16 cellular contexts compared by ENCODE assay signal in the genomic region with DNA sequence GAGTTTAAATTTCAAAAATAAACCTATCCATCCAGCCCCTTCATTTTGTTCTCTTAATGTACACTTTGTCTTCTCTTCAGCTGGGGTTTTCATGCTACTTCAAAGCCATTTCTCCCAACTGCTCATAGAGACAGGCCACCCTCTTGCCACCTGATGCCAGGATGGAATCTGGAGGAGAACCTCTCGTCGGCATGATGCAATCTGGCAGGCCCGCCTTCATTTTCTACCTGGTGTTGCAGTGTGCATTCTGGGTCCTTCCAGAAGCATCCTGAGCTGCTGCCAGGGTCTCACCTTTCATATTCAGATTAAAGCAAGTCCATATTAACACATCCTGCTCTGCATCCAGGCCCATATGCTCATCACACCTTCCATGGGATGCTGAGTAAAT.
DNase-seq lines count a peak whose midpoint lies in the region; ATAC-seq and TF ChIP-seq lines count a peak whose summit lies in the region.
"Had no signal": no experiment of that assay in that cellular context is flagged by ENCODE, and none has a peak within 500 bp of the region (broad histone marks: within the 10 kb centered on the region; RNA-seq: fewer than 3 reads in every experiment).

No MANE protein-coding gene starts in this region.

- H3K23ac ChIP-seq in mesendoderm (ENCODE audit: low read length) = no peak overlapping the region

- no peak for ATAC-seq in memory B cell (ENCODE audit: low read depth)

- peak; percentile 9 for DNase-seq in NCI-H2107 treated with DMSO at 0.1 percent for 48 hours (lab: John Stamatoyannopoulos, UW; ENCODE audit: unreplicated experiment)
- DNase-seq in NCI-H2107 (lab: John Stamatoyannopoulos, UW) = no peak
- DNase-seq in HFFc6 = no peak
- no peak for DNase-seq in memory B cell (ENCODE audit: low spot score in 2 of 2)
- DNase-seq in thyroid gland = peak; percentile 59 to 66
- no peak for DNase-seq in mesendoderm
- DNase-seq in T-helper 2 cell treated with Interferon-gamma antibody and Interleukin-4, amounts not matched to agents 5 μg/mL and 100 μg/mL, for 36 hours (ENCODE audit: low spot score) = no peak
- DNase-seq: AML-193; Caco-2; CD4-positive, alpha-beta T cell had no signal

- H3K9ac ChIP-seq in mesendoderm (ENCODE audit: low read length) = no peak overlapping the region
- H3K9ac ChIP-seq: GM23248 had no signal

- no peak overlapping the region for H4K5ac ChIP-seq in mesendoderm (ENCODE audit: low read length)

- H2BK120ac ChIP-seq in mesendoderm (ENCODE audit: low read depth, low read length) = no peak overlapping the region

- H3K4ac ChIP-seq in mesendoderm (ENCODE audit: low read depth, low read length) = no peak overlapping the region

- intact Hi-C loops in thyroid gland (cut with DNase I) = no loop called here

- no peak overlapping the region for H4K8ac ChIP-seq in mesendoderm (ENCODE audit: low read depth, low read length)

- no peaks in the 10 kb centered on the region for H3K9me3 Mint-ChIP-seq in HFFc6
- no peaks in the 10 kb centered on the region for H3K9me3 Mint-ChIP-seq in memory B cell
- H3K9me3 Mint-ChIP-seq in T-helper 2 cell treated with Interferon-gamma antibody and Interleukin-4, amounts not matched to agents 5 μg/mL and 100 μg/mL, for 36 hours = no peaks in the 10 kb centered on the region
- H3K9me3 Mint-ChIP-seq: CD4-positive, alpha-beta T cell had no signal

- no peak overlapping the region for H2AK5ac ChIP-seq in mesendoderm (ENCODE audit: low read length)

- no peak overlapping the region for H2BK5ac ChIP-seq in mesendoderm (ENCODE audit: low read length)

- H3K4me1 Mint-ChIP-seq in HFFc6 (ENCODE audit: low read depth) = peaks cover 25% of the 10 kb centered on the region
- H3K4me1 Mint-ChIP-seq in memory B cell = peaks cover 4% of the 10 kb centered on the region
- no peaks in the 10 kb centered on the region for H3K4me1 Mint-ChIP-seq in T-helper 2 cell treated with Interferon-gamma antibody and Interleukin-4, amounts not matched to agents 5 μg/mL and 100 μg/mL, for 36 hours (ENCODE audit: low read depth)

- H3K9me3 ChIP-seq in thyroid gland = no peaks in the 10 kb centered on the region
- H3K9me3 ChIP-seq: A549, Caco-2, HAP-1 had no signal

- H3K4me2 ChIP-seq in mesendoderm (ENCODE audit: low read length) = no peak overlapping the region

- H3K27ac ChIP-seq in thyroid gland (peak overlapping the region in 2 of 3 donors; percentile 35 to 58), mesendoderm (ENCODE audit: low read depth, low read length) (no peak overlapping the region)
- H3K27ac ChIP-seq: 22Rv1, C4-2B, GM23248, HL-60 had no signal

- H3K36me3 Mint-ChIP-seq in HFFc6 (ENCODE audit: low read depth) (no peaks in the 10 kb centered on the region), memory B cell (peaks cover 2% of the 10 kb centered on the region)
- no peaks in the 10 kb centered on the region for H3K36me3 Mint-ChIP-seq in T-helper 2 cell treated with Interferon-gamma antibody and Interleukin-4, amounts not matched to agents 5 μg/mL and 100 μg/mL, for 36 hours (ENCODE audit: low read depth)

- H3K27ac Mint-ChIP-seq in HFFc6 = peak overlapping the region; percentile 52; the same call in 1 of the 2 replicates
- H3K27ac Mint-ChIP-seq in memory B cell = peak overlapping the region; percentile 25
- no peak overlapping the region for H3K27ac Mint-ChIP-seq in T-helper 2 cell treated with Interferon-gamma antibody and Interleukin-4, amounts not matched to agents 5 μg/mL and 100 μg/mL, for 36 hours
- H3K27ac Mint-ChIP-seq: CD4-positive, alpha-beta T cell had no signal

- no peaks in the 10 kb centered on the region for H3K79me2 ChIP-seq in mesendoderm (ENCODE audit: control insufficient read depth, insufficient read depth, low read length)

- H3K4me3 ChIP-seq in thyroid gland (replicated peaks in 1 of 3) (no peak overlapping the region), mesendoderm (ENCODE audit: low read length) (no peak overlapping the region)
- H3K4me3 ChIP-seq: A549, GM23248, HAP-1 had no signal

- no peak overlapping the region for H2BK15ac ChIP-seq in mesendoderm (replicated peaks; ENCODE audit: low read depth)

- no peaks in the 10 kb centered on the region; the same call in 1 of the 2 replicates for H3K27me3 Mint-ChIP-seq in HFFc6 (ENCODE audit: insufficient read depth)
- no peaks in the 10 kb centered on the region for H3K27me3 Mint-ChIP-seq in memory B cell
- no peaks in the 10 kb centered on the region for H3K27me3 Mint-ChIP-seq in T-helper 2 cell treated with Interferon-gamma antibody and Interleukin-4, amounts not matched to agents 5 μg/mL and 100 μg/mL, for 36 hours (ENCODE audit: low read depth)
- H3K27me3 Mint-ChIP-seq: CD4-positive, alpha-beta T cell had no signal

- H3K79me1 ChIP-seq in mesendoderm (ENCODE audit: low read length) = no peaks in the 10 kb centered on the region

- 42 to 43% methylated on average over 3 of the region's 3 CpGs for WGBS in thyroid gland, 2 donors
- WGBS in mesendoderm (ENCODE audit: extremely low coverage, insufficient coverage, low lambda C conversion rate) = no CpG with 5 or more reads among the region's 3 CpGs

- H3K4me1 ChIP-seq in thyroid gland = peaks cover 6 to 23% of the 10 kb centered on the region in 2 donors
- no peaks in the 10 kb centered on the region for H3K4me1 ChIP-seq in mesendoderm (ENCODE audit: control insufficient read depth, low read depth, low read length)
- H3K4me1 ChIP-seq: Caco-2, HAP-1 had no signal

- H3K36me3 ChIP-seq in thyroid gland (no peaks in the 10 kb centered on the region), mesendoderm (ENCODE audit: control insufficient read depth, insufficient read depth, low read length) (no peaks in the 10 kb centered on the region)
- H3K36me3 ChIP-seq: HAP-1 had no signal

- H3K27me3 ChIP-seq in thyroid gland = no peaks in the 10 kb centered on the region
- H3K27me3 ChIP-seq in mesendoderm (ENCODE audit: insufficient read depth, low read length, poor library complexity) = no peaks in the 10 kb centered on the region

- H3K4me3 Mint-ChIP-seq in HFFc6 (no peak overlapping the region), memory B cell (no peak overlapping the region)
- no peak overlapping the region for H3K4me3 Mint-ChIP-seq in T-helper 2 cell treated with Interferon-gamma antibody and Interleukin-4, amounts not matched to agents 5 μg/mL and 100 μg/mL, for 36 hours
- H3K4me3 Mint-ChIP-seq: CD4-positive, alpha-beta T cell had no signal

- TF ChIP-seq CTCF in HFFc6 (IDR thresholded peaks at IDR 0.05) (no peak), thyroid gland (IDR thresholded peaks at IDR 0.05) (no peak)

- H3K18ac ChIP-seq in mesendoderm (ENCODE audit: low read length) = no peak overlapping the region

- TF ChIP-seq POLR2A in thyroid gland (IDR thresholded peaks at IDR 0.05) = no peak

- H3K56ac ChIP-seq in mesendoderm (ENCODE audit: low read length) = no peak overlapping the region

Comparison
In these comparisons a context has a peak if more than half of its experiments do, and no peak if none do; other contexts are left out.
1. DNase-seq: peak in NCI-H2107 treated with DMSO at 0.1 percent for 48 hours (single experiment) and thyroid gland (2 of 2); none in NCI-H2107 (single experiment), HFFc6 (single experiment), memory B cell (0 of 2), mesendoderm (single experiment) and T-helper 2 cell treated with Interferon-gamma antibody and Interleukin-4, amounts not matched to agents 5 μg/mL and 100 μg/mL, for 36 hours (single experiment).